9 cellular contexts compared by ENCODE assay signal in genomic region chr6:154511735-154512097, GRCh38. TPM values are rescaled to one million over a fixed set of nuclear protein-coding genes. Genes with fewer than 3 reads are reported as not detected.
DNase-seq lines count a peak whose midpoint lies in the region; ATAC-seq and TF ChIP-seq lines count a peak whose summit lies in the region.
"Had no signal": no experiment of that assay in that cellular context is flagged by ENCODE, and none has a peak within 500 bp of the region (broad histone marks: within the 10 kb centered on the region; RNA-seq: fewer than 3 reads in every experiment).

No MANE protein-coding gene starts in this region.

- H3K4me3 Mint-ChIP-seq in HFFc6, result peak overlapping the region; percentile 90

- H3K4me3 ChIP-seq in ACC112 (ENCODE audit: low read depth, low read length) (peak overlapping the region; percentile 64), adipocyte (ENCODE audit: low read length) (peak overlapping the region; percentile 46), muscle layer of colon (ENCODE audit: low read depth in 1 of 2, low read length in 2 of 2) (peak overlapping the region in 1 of 2 donors; percentile 41)

- ATAC-seq in HG02870 (IDR thresholded peaks at IDR 0.05; ENCODE audit: unreplicated experiment) (no peak), HG02798 (IDR thresholded peaks at IDR 0.05; ENCODE audit: poor library complexity, unreplicated experiment) (no peak)

- DNase-seq in HFFc6, result no peak
- DNase-seq in adipocyte (ENCODE audit: low read depth), result no peak
- no peak for DNase-seq in islet precursor cell
- DNase-seq in NCI-H187 treated with DMSO at 0.1 percent for 48 hours (lab: John Stamatoyannopoulos, UW), result no peak
- DNase-seq: activated gamma-delta T cell had no signal

- H3K27ac Mint-ChIP-seq in HFFc6, result no peak overlapping the region; the same call in 1 of the 2 replicates

- H3K27me3 ChIP-seq in ACC112 (ENCODE audit: insufficient read depth, low read length), result no peaks in the 10 kb centered on the region
- no peaks in the 10 kb centered on the region for H3K27me3 ChIP-seq in adipocyte (replicated peaks; ENCODE audit: control insufficient read depth, insufficient read depth, low read length)
- no peaks in the 10 kb centered on the region for H3K27me3 ChIP-seq in muscle layer of colon (ENCODE audit: control insufficient read depth in 1 of 2, insufficient read depth in 2 of 2, low read length in 2 of 2)

- no peaks in the 10 kb centered on the region for H3K27me3 Mint-ChIP-seq in HFFc6 (ENCODE audit: insufficient read depth)

- no peak for TF ChIP-seq CTCF in HFFc6 (IDR thresholded peaks at IDR 0.05)

- H2AFZ ChIP-seq in ACC112 (ENCODE audit: low read length, unreplicated experiment), result peak overlapping the region; percentile 45

- H3K27ac ChIP-seq in ACC112 (ENCODE audit: low read depth, low read length) (no peak overlapping the region), muscle layer of colon (ENCODE audit: low read depth, low read length) (peak overlapping the region; percentile 92)

- peaks cover 39% of the 10 kb centered on the region for H3K4me1 Mint-ChIP-seq in HFFc6 (ENCODE audit: low read depth)

- no peaks in the 10 kb centered on the region for H3K36me3 ChIP-seq in ACC112 (ENCODE audit: insufficient read depth, low read length)
- no peaks in the 10 kb centered on the region for H3K36me3 ChIP-seq in adipocyte (ENCODE audit: control insufficient read depth, insufficient read depth, low read length, severe bottlenecking)
- H3K36me3 ChIP-seq in muscle layer of colon (ENCODE audit: insufficient read depth, low read length), result peaks cover 3% of the 10 kb centered on the region

- H3K9ac ChIP-seq in adipocyte (ENCODE audit: low read length), result peak overlapping the region; percentile 48
- H3K9ac ChIP-seq in muscle layer of colon (ENCODE audit: low read length), result no peak overlapping the region

- H3K9me3 ChIP-seq in adipocyte (ENCODE audit: control insufficient read depth, low read length), result no peaks in the 10 kb centered on the region
- H3K9me3 ChIP-seq in muscle layer of colon (ENCODE audit: low read length), result no peaks in the 10 kb centered on the region

- peaks cover 25% of the 10 kb centered on the region for H3K4me1 ChIP-seq in ACC112 (ENCODE audit: control insufficient read depth, insufficient read depth, low read length, unreplicated experiment)
- peaks cover 16% of the 10 kb centered on the region for H3K4me1 ChIP-seq in adipocyte (ENCODE audit: control insufficient read depth, insufficient read depth, low read length)
- peaks cover 21% of the 10 kb centered on the region for H3K4me1 ChIP-seq in muscle layer of colon (ENCODE audit: insufficient read depth, low read length)

- peaks cover 32% of the 10 kb centered on the region for H3K79me2 ChIP-seq in ACC112 (ENCODE audit: control insufficient read depth, insufficient read depth, low read length, unreplicated experiment)

- H3K9me3 Mint-ChIP-seq in HFFc6, result no peaks in the 10 kb centered on the region

- peaks cover 10% of the 10 kb centered on the region for H3K36me3 Mint-ChIP-seq in HFFc6 (ENCODE audit: low read depth)

RNA-seq across cellular contexts. Expression of gene CNKSR3, which starts 1.2 kb away (rescaled TPM):
- total RNA-seq in HFFc6 (2021; fragmentation: NEBNext Ultra II Directional; extraction: Animal tissue kit (Norgen Biotek cat#: 25700)), result 10 to 100 TPM; 15.3 to 21.7 (median 18.7) TPM
